Comparison of ENCODE assay signal across 9 cellular contexts in the genomic region with DNA sequence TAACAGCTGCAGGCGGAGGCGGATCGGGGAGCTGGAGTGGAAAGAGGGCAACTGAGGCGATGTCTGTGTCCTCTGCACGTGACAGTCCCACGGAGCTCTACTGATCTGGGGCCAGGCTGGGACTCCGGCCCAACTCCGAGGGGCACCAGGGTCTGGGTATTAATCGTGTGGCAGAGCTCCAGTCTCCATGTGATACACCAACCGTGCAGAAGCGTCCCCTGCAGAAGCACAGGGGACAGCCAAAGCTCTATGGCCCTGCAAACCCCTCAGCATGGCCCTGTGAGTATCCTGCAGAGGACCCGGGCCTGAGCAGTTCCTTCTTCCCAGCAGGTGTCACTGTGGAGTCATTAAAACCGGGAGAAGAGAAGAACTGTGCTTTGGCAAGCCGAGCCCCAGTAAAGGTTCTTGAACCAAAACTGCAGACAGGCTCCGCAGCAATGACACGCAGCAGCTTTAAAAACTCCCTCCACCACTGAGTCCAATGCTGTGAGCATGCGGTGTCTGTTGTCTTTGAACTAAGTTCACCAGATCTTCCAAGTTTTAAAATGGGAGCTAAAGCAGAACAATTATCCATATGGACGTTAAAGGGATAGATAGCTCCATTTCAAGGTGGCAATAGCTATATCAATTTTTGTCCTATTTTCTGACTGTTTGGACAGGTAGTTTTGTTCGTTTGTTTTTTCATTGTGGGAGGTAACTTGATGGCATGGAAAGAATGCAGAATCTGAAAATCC.
DNase-seq lines count a peak whose midpoint lies in the region; ATAC-seq and TF ChIP-seq lines count a peak whose summit lies in the region.
"Had no signal": no experiment of that assay in that cellular context is flagged by ENCODE, and none has a peak within 500 bp of the region (broad histone marks: within the 10 kb centered on the region; RNA-seq: fewer than 3 reads in every experiment).

No MANE protein-coding gene starts in this region.

- no peak overlapping the region for H3K4me2 ChIP-seq in SU-DHL-6 (ENCODE audit: low read depth, low read length, poor library complexity, severe bottlenecking)
- H3K4me2 ChIP-seq: BLaER1 treated with 17β-estradiol and CSF1 and Interleukin-3, amounts not matched to agents 10 nM and 100 nM had no signal

- H2AFZ ChIP-seq in SU-DHL-6 (ENCODE audit: low read depth, low read length, severe bottlenecking) = no peak overlapping the region

- H3K36me3 ChIP-seq in SU-DHL-6 (ENCODE audit: low read length) = no peaks in the 10 kb centered on the region
- H3K36me3 ChIP-seq: BLaER1 treated with 17β-estradiol and CSF1 and Interleukin-3, amounts not matched to agents 10 nM and 100 nM had no signal

- DNase-seq in NCI-H2029 (lab: John Stamatoyannopoulos, UW) (peak; percentile 5), NCI-H2029 treated with DMSO at 0.1 percent for 48 hours (lab: John Stamatoyannopoulos, UW) (no peak), LNCaP clone FGC (ENCODE audit: low read depth) (peak; percentile 13), erythroblast (lab: John Stamatoyannopoulos, UW) (peak; percentile 20 to 46), myocyte (ENCODE audit: low read depth) (peak; percentile 70), NCI-H187 treated with DMSO at 0.1 percent for 48 hours (lab: John Stamatoyannopoulos, UW) (no peak)

- TF ChIP-seq CTCF in LNCaP clone FGC (IDR thresholded peaks at IDR 0.05; ENCODE audit: control insufficient read depth, extremely low read depth, insufficient read depth) (peak; percentile 64), SU-DHL-6 (IDR thresholded peaks at IDR 0.05; ENCODE audit: insufficient read depth, low read length, poor library complexity, severe bottlenecking) (peak; percentile 37)

- H4K20me1 ChIP-seq in SU-DHL-6 (ENCODE audit: low read depth, low read length) = no peaks in the 10 kb centered on the region
- H4K20me1 ChIP-seq: BLaER1 treated with 17β-estradiol and CSF1 and Interleukin-3, amounts not matched to agents 10 nM and 100 nM had no signal

- ATAC-seq in GM21619 (IDR thresholded peaks at IDR 0.05; ENCODE audit: unreplicated experiment) = peak; percentile 51

- H3K9ac ChIP-seq in SU-DHL-6 (ENCODE audit: low read length) = no peak overlapping the region
- H3K9ac ChIP-seq: BLaER1 treated with 17β-estradiol and CSF1 and Interleukin-3, amounts not matched to agents 10 nM and 100 nM had no signal

- TF ChIP-seq POLR2A in erythroblast (IDR thresholded peaks at IDR 0.05; ENCODE audit: low read length) = no peak

- H3K27me3 ChIP-seq in SU-DHL-6 (ENCODE audit: low read length) = no peaks in the 10 kb centered on the region
- H3K27me3 ChIP-seq: BLaER1 treated with 17β-estradiol and CSF1 and Interleukin-3, amounts not matched to agents 10 nM and 100 nM had no signal

- H3F3A ChIP-seq in SU-DHL-6 (ENCODE audit: insufficient read depth) = no peaks in the 10 kb centered on the region

- no peaks in the 10 kb centered on the region for H3K79me2 ChIP-seq in SU-DHL-6 (ENCODE audit: insufficient read depth, low read length)

- no peaks in the 10 kb centered on the region for H3K9me3 ChIP-seq in SU-DHL-6 (ENCODE audit: insufficient read depth, low read length)
- H3K9me3 ChIP-seq: BLaER1 treated with 17β-estradiol and CSF1 and Interleukin-3, amounts not matched to agents 10 nM and 100 nM had no signal

- H3K27ac ChIP-seq in SU-DHL-6 (ENCODE audit: low read depth, low read length) = no peak overlapping the region
- H3K27ac ChIP-seq: BLaER1 treated with 17β-estradiol and CSF1 and Interleukin-3, amounts not matched to agents 10 nM and 100 nM had no signal

- H3K9me2 ChIP-seq in SU-DHL-6 (replicated peaks; ENCODE audit: insufficient read depth, low read length) = no peaks in the 10 kb centered on the region

- H3K4me3 ChIP-seq in LNCaP clone FGC (ENCODE audit: low read depth, low read length) (no peak overlapping the region), SU-DHL-6 (ENCODE audit: insufficient read depth, low read length, poor library complexity, severe bottlenecking) (no peak overlapping the region)
- H3K4me3 ChIP-seq: BLaER1 treated with 17β-estradiol and CSF1 and Interleukin-3, amounts not matched to agents 10 nM and 100 nM had no signal

Comparison
In these comparisons a context has a peak if more than half of its experiments do, and no peak if none do; other contexts are left out.
1. DNase-seq: peak in NCI-H2029 (single experiment), LNCaP clone FGC (single experiment), erythroblast (2 of 2) and myocyte (single experiment); none in NCI-H2029 treated with DMSO at 0.1 percent for 48 hours (single experiment) and NCI-H187 treated with DMSO at 0.1 percent for 48 hours (single experiment).